In the genomic region with DNA sequence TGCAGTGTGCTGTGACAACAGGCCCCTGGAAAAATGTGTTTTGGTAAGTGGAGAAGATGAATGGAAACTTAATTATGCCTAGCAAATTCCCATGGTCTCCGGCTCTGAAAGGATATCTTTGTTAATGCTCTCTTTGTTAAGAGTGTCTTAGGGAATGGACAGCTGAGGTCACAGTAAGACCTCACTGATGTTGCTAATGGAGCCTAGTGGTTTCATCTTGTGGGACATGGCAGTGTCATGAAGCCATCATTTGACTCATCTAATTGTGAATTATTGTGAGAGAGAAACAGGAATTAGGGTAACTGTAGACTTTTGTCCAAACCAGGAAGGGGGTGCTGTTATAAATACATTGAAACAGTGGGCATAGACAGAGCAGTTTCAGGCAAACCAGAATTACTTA, we compare ENCODE assay signal across 1 cellular context.
TF ChIP-seq lines count a peak whose summit lies in the region.

No MANE protein-coding gene starts in this region.

TF ChIP-seq in SK-N-SH, 30 proteins besides CTCF, POLR2A, EP300 and RAD21 (continued from another document):
- TF ChIP-seq NFIC (IDR thresholded peaks at IDR 0.05; ENCODE audit: borderline replicate concordance) (no peak), ELF1 (IDR thresholded peaks at IDR 0.05) (no peak), TAF1 (IDR thresholded peaks at IDR 0.05; ENCODE audit: borderline replicate concordance, low read depth, low read length) (no peak), MEF2A (IDR thresholded peaks at IDR 0.05; ENCODE audit: borderline replicate concordance, low read depth) (no peak), TCF12 (IDR thresholded peaks at IDR 0.05) (no peak), POLR2AphosphoS5 (IDR thresholded peaks at IDR 0.05; ENCODE audit: low read depth, low read length) (no peak), FOXM1 (IDR thresholded peaks at IDR 0.05; ENCODE audit: low read depth) (no peak), JUND (IDR thresholded peaks at IDR 0.05) (no peak), RXRA (IDR thresholded peaks at IDR 0.05; ENCODE audit: borderline replicate concordance, low read depth) (no peak)
- TF ChIP-seq, protein P1, sequence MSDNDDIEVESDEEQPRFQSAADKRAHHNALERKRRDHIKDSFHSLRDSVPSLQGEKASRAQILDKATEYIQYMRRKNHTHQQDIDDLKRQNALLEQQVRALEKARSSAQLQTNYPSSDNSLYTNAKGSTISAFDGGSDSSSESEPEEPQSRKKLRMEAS (IDR thresholded peaks at IDR 0.05; ENCODE audit: low read depth): no peak
